ENCODE assay signal across 1 cellular context in the genomic region with DNA sequence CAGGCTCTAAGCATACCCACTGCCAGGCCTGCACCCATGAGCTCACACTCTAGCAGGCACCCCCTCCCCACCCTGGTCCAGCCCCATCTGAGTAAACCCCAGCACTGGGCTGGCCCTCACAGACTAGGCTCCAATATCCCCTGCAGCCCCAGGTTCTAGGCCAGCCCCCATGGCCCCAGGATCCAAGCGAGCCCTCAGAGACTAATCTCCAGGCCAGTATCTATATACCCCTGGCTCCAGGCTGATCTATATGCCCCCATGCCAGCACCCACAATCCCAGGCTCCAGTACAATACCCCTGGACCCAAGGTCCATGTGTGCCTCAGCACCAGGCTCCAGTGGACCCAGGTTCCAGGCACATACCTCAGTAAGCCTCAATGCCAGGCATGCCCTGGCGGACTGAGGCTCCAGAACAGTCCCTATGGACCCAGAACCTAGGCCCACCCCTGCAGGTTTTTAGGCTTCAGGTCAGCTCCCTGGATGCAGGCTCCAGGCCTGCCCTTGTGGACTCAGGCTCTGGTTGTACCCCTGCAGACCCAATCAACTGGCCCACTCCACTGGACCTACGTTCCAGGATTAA.
TF ChIP-seq lines count a peak whose summit lies in the region.

No MANE protein-coding gene starts in this region.

TF ChIP-seq in HepG2, 621 proteins besides CTCF, POLR2A, EP300 and RAD21 (continued from another document):
- TF ChIP-seq, protein P1, sequence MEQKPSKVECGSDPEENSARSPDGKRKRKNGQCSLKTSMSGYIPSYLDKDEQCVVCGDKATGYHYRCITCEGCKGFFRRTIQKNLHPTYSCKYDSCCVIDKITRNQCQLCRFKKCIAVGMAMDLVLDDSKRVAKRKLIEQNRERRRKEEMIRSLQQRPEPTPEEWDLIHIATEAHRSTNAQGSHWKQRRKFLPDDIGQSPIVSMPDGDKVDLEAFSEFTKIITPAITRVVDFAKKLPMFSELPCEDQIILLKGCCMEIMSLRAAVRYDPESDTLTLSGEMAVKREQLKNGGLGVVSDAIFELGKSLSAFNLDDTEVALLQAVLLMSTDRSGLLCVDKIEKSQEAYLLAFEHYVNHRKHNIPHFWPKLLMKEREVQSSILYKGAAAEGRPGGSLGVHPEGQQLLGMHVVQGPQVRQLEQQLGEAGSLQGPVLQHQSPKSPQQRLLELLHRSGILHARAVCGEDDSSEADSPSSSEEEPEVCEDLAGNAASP (CRISPR knock-in tag; IDR thresholded peaks at IDR 0.05; ENCODE audit: borderline replicate concordance): no peak
- peak; percentile 40; the same call in 1 of the 2 replicates for TF ChIP-seq ZNF598 (CRISPR knock-in tag; IDR thresholded peaks at IDR 0.05; ENCODE audit: borderline replicate concordance)
- no peak for TF ChIP-seq CC2D1A (CRISPR knock-in tag; IDR thresholded peaks at IDR 0.05)
- TF ChIP-seq ZFP62 (CRISPR knock-in tag; IDR thresholded peaks at IDR 0.05): no peak
- no peak for TF ChIP-seq SMYD3 (CRISPR knock-in tag; IDR thresholded peaks at IDR 0.05)
- no peak for TF ChIP-seq POGZ (CRISPR knock-in tag; IDR thresholded peaks at IDR 0.05)
- TF ChIP-seq ZNF577 (CRISPR knock-in tag; IDR thresholded peaks at IDR 0.05; ENCODE audit: borderline replicate concordance, low read depth): no peak
- no peak for TF ChIP-seq ZNF567 (CRISPR knock-in tag; IDR thresholded peaks at IDR 0.05; ENCODE audit: borderline replicate concordance)
- TF ChIP-seq, protein P2, sequence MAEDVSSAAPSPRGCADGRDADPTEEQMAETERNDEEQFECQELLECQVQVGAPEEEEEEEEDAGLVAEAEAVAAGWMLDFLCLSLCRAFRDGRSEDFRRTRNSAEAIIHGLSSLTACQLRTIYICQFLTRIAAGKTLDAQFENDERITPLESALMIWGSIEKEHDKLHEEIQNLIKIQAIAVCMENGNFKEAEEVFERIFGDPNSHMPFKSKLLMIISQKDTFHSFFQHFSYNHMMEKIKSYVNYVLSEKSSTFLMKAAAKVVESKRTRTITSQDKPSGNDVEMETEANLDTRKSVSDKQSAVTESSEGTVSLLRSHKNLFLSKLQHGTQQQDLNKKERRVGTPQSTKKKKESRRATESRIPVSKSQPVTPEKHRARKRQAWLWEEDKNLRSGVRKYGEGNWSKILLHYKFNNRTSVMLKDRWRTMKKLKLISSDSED (CRISPR knock-in tag; IDR thresholded peaks at IDR 0.05): no peak
- TF ChIP-seq YY1 (IDR thresholded peaks at IDR 0.05; ENCODE audit: insufficient read depth, insufficient replicate concordance, low read depth, low read length): no peak
- TF ChIP-seq MBD4 (IDR thresholded peaks at IDR 0.05; ENCODE audit: borderline replicate concordance, low read length): no peak
- no peak for TF ChIP-seq HCFC1 (IDR thresholded peaks at IDR 0.05; ENCODE audit: low read depth, low read length)
- TF ChIP-seq ZNF768 (CRISPR knock-in tag; IDR thresholded peaks at IDR 0.05): peak; percentile 46; the same call in 1 of the 2 replicates
- TF ChIP-seq, protein P3, sequence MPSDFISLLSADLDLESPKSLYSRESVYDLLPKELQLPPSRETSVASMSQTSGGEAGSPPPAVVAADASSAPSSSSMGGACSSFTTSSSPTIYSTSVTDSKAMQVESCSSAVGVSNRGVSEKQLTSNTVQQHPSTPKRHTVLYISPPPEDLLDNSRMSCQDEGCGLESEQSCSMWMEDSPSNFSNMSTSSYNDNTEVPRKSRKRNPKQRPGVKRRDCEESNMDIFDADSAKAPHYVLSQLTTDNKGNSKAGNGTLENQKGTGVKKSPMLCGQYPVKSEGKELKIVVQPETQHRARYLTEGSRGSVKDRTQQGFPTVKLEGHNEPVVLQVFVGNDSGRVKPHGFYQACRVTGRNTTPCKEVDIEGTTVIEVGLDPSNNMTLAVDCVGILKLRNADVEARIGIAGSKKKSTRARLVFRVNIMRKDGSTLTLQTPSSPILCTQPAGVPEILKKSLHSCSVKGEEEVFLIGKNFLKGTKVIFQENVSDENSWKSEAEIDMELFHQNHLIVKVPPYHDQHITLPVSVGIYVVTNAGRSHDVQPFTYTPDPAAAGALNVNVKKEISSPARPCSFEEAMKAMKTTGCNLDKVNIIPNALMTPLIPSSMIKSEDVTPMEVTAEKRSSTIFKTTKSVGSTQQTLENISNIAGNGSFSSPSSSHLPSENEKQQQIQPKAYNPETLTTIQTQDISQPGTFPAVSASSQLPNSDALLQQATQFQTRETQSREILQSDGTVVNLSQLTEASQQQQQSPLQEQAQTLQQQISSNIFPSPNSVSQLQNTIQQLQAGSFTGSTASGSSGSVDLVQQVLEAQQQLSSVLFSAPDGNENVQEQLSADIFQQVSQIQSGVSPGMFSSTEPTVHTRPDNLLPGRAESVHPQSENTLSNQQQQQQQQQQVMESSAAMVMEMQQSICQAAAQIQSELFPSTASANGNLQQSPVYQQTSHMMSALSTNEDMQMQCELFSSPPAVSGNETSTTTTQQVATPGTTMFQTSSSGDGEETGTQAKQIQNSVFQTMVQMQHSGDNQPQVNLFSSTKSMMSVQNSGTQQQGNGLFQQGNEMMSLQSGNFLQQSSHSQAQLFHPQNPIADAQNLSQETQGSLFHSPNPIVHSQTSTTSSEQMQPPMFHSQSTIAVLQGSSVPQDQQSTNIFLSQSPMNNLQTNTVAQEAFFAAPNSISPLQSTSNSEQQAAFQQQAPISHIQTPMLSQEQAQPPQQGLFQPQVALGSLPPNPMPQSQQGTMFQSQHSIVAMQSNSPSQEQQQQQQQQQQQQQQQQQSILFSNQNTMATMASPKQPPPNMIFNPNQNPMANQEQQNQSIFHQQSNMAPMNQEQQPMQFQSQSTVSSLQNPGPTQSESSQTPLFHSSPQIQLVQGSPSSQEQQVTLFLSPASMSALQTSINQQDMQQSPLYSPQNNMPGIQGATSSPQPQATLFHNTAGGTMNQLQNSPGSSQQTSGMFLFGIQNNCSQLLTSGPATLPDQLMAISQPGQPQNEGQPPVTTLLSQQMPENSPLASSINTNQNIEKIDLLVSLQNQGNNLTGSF (CRISPR knock-in tag; IDR thresholded peaks at IDR 0.05): no peak
- TF ChIP-seq PAF1 (CRISPR knock-in tag; IDR thresholded peaks at IDR 0.05): 0 out of 2 replicates have a peak, but pooled peaks have one; percentile 18
- TF ChIP-seq U2AF2 (IDR thresholded peaks at IDR 0.05; ENCODE audit: low read depth, low read length): no peak
- no peak for TF ChIP-seq ZNF431 (CRISPR knock-in tag; IDR thresholded peaks at IDR 0.05; ENCODE audit: borderline replicate concordance, low read depth)
- no peak for TF ChIP-seq ONECUT2 (CRISPR knock-in tag; IDR thresholded peaks at IDR 0.05)
- no peak for TF ChIP-seq ZFP36L1 (CRISPR knock-in tag; IDR thresholded peaks at IDR 0.05)
- TF ChIP-seq NRL (CRISPR knock-in tag; IDR thresholded peaks at IDR 0.05; ENCODE audit: borderline replicate concordance): peak; percentile 68; the same call in 1 of the 2 replicates
- TF ChIP-seq ZNF670 (CRISPR knock-in tag; IDR thresholded peaks at IDR 0.05; ENCODE audit: borderline replicate concordance): no peak
- TF ChIP-seq CHCHD3 (CRISPR knock-in tag; IDR thresholded peaks at IDR 0.05): no peak
- no peak for TF ChIP-seq SNAI1 (CRISPR knock-in tag; IDR thresholded peaks at IDR 0.05; ENCODE audit: borderline replicate concordance)
- no peak for TF ChIP-seq ZNF788 (CRISPR knock-in tag; IDR thresholded peaks at IDR 0.05; ENCODE audit: borderline replicate concordance)
- TF ChIP-seq, protein P4, sequence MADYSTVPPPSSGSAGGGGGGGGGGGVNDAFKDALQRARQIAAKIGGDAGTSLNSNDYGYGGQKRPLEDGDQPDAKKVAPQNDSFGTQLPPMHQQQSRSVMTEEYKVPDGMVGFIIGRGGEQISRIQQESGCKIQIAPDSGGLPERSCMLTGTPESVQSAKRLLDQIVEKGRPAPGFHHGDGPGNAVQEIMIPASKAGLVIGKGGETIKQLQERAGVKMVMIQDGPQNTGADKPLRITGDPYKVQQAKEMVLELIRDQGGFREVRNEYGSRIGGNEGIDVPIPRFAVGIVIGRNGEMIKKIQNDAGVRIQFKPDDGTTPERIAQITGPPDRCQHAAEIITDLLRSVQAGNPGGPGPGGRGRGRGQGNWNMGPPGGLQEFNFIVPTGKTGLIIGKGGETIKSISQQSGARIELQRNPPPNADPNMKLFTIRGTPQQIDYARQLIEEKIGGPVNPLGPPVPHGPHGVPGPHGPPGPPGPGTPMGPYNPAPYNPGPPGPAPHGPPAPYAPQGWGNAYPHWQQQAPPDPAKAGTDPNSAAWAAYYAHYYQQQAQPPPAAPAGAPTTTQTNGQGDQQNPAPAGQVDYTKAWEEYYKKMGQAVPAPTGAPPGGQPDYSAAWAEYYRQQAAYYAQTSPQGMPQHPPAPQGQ (CRISPR knock-in tag; IDR thresholded peaks at IDR 0.05; ENCODE audit: borderline replicate concordance): no peak
- TF ChIP-seq, protein P5, sequence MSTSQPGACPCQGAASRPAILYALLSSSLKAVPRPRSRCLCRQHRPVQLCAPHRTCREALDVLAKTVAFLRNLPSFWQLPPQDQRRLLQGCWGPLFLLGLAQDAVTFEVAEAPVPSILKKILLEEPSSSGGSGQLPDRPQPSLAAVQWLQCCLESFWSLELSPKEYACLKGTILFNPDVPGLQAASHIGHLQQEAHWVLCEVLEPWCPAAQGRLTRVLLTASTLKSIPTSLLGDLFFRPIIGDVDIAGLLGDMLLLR (CRISPR knock-in tag; IDR thresholded peaks at IDR 0.05): peak; percentile 30; the same call in 1 of the 2 replicates
- TF ChIP-seq TBX2 (CRISPR knock-in tag; IDR thresholded peaks at IDR 0.05; ENCODE audit: borderline replicate concordance): peak; percentile 22; the same call in 1 of the 2 replicates
- TF ChIP-seq XRCC5 (optimal IDR thresholded peaks at IDR 0.05; ENCODE audit: low read length): no peak
- TF ChIP-seq, protein P6, sequence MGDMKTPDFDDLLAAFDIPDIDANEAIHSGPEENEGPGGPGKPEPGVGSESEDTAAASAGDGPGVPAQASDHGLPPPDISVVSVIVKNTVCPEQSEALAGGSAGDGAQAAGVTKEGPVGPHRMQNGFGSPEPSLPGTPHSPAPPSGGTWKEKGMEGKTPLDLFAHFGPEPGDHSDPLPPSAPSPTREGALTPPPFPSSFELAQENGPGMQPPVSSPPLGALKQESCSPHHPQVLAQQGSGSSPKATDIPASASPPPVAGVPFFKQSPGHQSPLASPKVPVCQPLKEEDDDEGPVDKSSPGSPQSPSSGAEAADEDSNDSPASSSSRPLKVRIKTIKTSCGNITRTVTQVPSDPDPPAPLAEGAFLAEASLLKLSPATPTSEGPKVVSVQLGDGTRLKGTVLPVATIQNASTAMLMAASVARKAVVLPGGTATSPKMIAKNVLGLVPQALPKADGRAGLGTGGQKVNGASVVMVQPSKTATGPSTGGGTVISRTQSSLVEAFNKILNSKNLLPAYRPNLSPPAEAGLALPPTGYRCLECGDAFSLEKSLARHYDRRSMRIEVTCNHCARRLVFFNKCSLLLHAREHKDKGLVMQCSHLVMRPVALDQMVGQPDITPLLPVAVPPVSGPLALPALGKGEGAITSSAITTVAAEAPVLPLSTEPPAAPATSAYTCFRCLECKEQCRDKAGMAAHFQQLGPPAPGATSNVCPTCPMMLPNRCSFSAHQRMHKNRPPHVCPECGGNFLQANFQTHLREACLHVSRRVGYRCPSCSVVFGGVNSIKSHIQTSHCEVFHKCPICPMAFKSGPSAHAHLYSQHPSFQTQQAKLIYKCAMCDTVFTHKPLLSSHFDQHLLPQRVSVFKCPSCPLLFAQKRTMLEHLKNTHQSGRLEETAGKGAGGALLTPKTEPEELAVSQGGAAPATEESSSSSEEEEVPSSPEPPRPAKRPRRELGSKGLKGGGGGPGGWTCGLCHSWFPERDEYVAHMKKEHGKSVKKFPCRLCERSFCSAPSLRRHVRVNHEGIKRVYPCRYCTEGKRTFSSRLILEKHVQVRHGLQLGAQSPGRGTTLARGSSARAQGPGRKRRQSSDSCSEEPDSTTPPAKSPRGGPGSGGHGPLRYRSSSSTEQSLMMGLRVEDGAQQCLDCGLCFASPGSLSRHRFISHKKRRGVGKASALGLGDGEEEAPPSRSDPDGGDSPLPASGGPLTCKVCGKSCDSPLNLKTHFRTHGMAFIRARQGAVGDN (CRISPR knock-in tag; IDR thresholded peaks at IDR 0.05): peak; percentile 47
- no peak for TF ChIP-seq ZNF460 (CRISPR knock-in tag; IDR thresholded peaks at IDR 0.05; ENCODE audit: borderline replicate concordance)
- peak; percentile 89 for TF ChIP-seq ZNF891 (CRISPR knock-in tag; IDR thresholded peaks at IDR 0.05)
- TF ChIP-seq THYN1 (CRISPR knock-in tag; IDR thresholded peaks at IDR 0.05; ENCODE audit: borderline replicate concordance, low read depth): no peak
- TF ChIP-seq GATAD1 (CRISPR knock-in tag; IDR thresholded peaks at IDR 0.05): 0 out of 2 replicates have a peak, but pooled peaks have one; percentile 23
- TF ChIP-seq ZNF616 (CRISPR knock-in tag; IDR thresholded peaks at IDR 0.05; ENCODE audit: low read depth): no peak
- TF ChIP-seq SMAD1 (CRISPR knock-in tag; IDR thresholded peaks at IDR 0.05; ENCODE audit: borderline replicate concordance, low read depth): no peak; the same call in 1 of the 2 replicates
- peak; percentile 98 for TF ChIP-seq AGO2 (optimal IDR thresholded peaks at IDR 0.05; ENCODE audit: low read depth, low read length)
- TF ChIP-seq EED (CRISPR knock-in tag; IDR thresholded peaks at IDR 0.05): no peak
- no peak for TF ChIP-seq GTF3A (CRISPR knock-in tag; conservative IDR thresholded peaks at IDR 0.05)
- TF ChIP-seq SSRP1 (CRISPR knock-in tag; IDR thresholded peaks at IDR 0.05): no peak
- TF ChIP-seq, protein P7, sequence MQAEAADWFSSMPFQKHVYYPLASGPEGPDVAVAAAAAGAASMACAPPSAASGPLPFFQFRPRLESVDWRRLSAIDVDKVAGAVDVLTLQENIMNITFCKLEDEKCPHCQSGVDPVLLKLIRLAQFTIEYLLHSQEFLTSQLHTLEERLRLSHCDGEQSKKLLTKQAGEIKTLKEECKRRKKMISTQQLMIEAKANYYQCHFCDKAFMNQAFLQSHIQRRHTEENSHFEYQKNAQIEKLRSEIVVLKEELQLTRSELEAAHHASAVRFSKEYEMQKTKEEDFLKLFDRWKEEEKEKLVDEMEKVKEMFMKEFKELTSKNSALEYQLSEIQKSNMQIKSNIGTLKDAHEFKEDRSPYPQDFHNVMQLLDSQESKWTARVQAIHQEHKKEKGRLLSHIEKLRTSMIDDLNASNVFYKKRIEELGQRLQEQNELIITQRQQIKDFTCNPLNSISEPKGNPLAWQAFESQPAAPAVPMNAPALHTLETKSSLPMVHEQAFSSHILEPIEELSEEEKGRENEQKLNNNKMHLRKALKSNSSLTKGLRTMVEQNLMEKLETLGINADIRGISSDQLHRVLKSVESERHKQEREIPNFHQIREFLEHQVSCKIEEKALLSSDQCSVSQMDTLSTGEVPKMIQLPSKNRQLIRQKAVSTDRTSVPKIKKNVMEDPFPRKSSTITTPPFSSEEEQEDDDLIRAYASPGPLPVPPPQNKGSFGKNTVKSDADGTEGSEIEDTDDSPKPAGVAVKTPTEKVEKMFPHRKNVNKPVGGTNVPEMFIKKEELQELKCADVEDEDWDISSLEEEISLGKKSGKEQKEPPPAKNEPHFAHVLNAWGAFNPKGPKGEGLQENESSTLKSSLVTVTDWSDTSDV (CRISPR knock-in tag; IDR thresholded peaks at IDR 0.05): 0 out of 2 replicates have a peak, but pooled peaks have one; percentile 51
